ENCODE assay signal across 9 cellular contexts in genomic region chr1:153697873-153698647, GRCh38. TPM values are rescaled to one million over a fixed set of nuclear protein-coding genes. Genes with fewer than 3 reads are reported as not detected.
DNase-seq lines count a peak whose midpoint lies in the region; ATAC-seq and TF ChIP-seq lines count a peak whose summit lies in the region.
"Had no signal": no experiment of that assay in that cellular context is flagged by ENCODE, and none has a peak within 500 bp of the region (broad histone marks: within the 10 kb centered on the region; RNA-seq: fewer than 3 reads in every experiment).

No MANE protein-coding gene starts in this region.

- H3K27me3 Mint-ChIP-seq in stimulated activated naive B cell treated with anti-CD40 and anti-IgM and Interleukin-4, amounts not matched to agents 10 μg/mL and 1 μg/mL and 100 μg/mL, for 72 hours = peaks cover 0 to 7% of the 10 kb centered on the region in 2 donors
- no peaks in the 10 kb centered on the region for H3K27me3 Mint-ChIP-seq in activated CD4-positive, alpha-beta memory T cell treated with anti-CD3 and anti-CD28 coated beads for 36 hours

- intact Hi-C loops in dorsolateral prefrontal cortex (cut with DNase I) (no loop called here), right lobe of liver (cut with DNase I) (no loop called here), prostate gland (cut with DNase I) (no loop called here)
- intact Hi-C loops in activated CD4-positive, alpha-beta memory T cell treated with anti-CD3 and anti-CD28 coated beads for 36 hours (cut with micrococcal nuclease) = no loop called here

- DNase-seq in dorsolateral prefrontal cortex (no peak), right lobe of liver (peak in 2 of 3 donors; percentile 44 to 53), prostate gland (ENCODE audit: low spot score) (no peak), D341Med (ENCODE audit: low spot score) (no peak)
- DNase-seq in stimulated activated naive B cell treated with anti-CD40 and anti-IgM and Interleukin-4, amounts not matched to agents 10 μg/mL and 1 μg/mL and 100 μg/mL, for 72 hours = no peak
- no peak for DNase-seq in activated CD4-positive, alpha-beta memory T cell treated with anti-CD3 and anti-CD28 coated beads for 36 hours

- H3K9ac ChIP-seq in HUES6 (ENCODE audit: low read length) = peak overlapping the region; percentile 68

- H3K4me3 ChIP-seq in HUES6 (ENCODE audit: low read depth, low read length) = peak overlapping the region; percentile 39
- H3K4me3 ChIP-seq in dorsolateral prefrontal cortex = peak overlapping the region in 24 of 59 donors; percentile 1 to 50 (median 28)
- H3K4me3 ChIP-seq in right lobe of liver = no peak overlapping the region
- no peak overlapping the region for H3K4me3 ChIP-seq in prostate gland

- no peak for TF ChIP-seq POLR2A in right lobe of liver (IDR thresholded peaks at IDR 0.05)
- TF ChIP-seq POLR2A in prostate gland (IDR thresholded peaks at IDR 0.05) = no peak

- WGBS in right lobe of liver (ENCODE audit: insufficient coverage, low coverage, low lambda C conversion rate, missing lambda C conversion rate) = 44% methylated on average over 21 of the region's 26 CpGs
- 39% methylated on average over 25 of the region's 26 CpGs for WGBS in prostate gland

- no peaks in the 10 kb centered on the region for H3K9me3 Mint-ChIP-seq in stimulated activated naive B cell treated with anti-CD40 and anti-IgM and Interleukin-4, amounts not matched to agents 10 μg/mL and 1 μg/mL and 100 μg/mL, for 72 hours
- H3K9me3 Mint-ChIP-seq in activated CD4-positive, alpha-beta memory T cell treated with anti-CD3 and anti-CD28 coated beads for 36 hours = no peaks in the 10 kb centered on the region

- ATAC-seq in right lobe of liver (peak; percentile 73 to 78 (median 76)), GM21360 (IDR thresholded peaks at IDR 0.05; ENCODE audit: unreplicated experiment) (no peak)
- ATAC-seq in stimulated activated naive B cell treated with anti-CD40 and anti-IgM and Interleukin-4, amounts not matched to agents 10 μg/mL and 1 μg/mL and 100 μg/mL, for 72 hours (replicated peaks) = peak; percentile 77 to 83

- H3K9me3 ChIP-seq in HUES6 (ENCODE audit: control insufficient read depth, insufficient read depth, low read depth, low read length) = no peaks in the 10 kb centered on the region
- no peaks in the 10 kb centered on the region for H3K9me3 ChIP-seq in right lobe of liver
- H3K9me3 ChIP-seq in prostate gland = no peaks in the 10 kb centered on the region

- H3K4me3 Mint-ChIP-seq in stimulated activated naive B cell treated with anti-CD40 and anti-IgM and Interleukin-4, amounts not matched to agents 10 μg/mL and 1 μg/mL and 100 μg/mL, for 72 hours = peak overlapping the region; percentile 57 to 70
- H3K4me3 Mint-ChIP-seq in activated CD4-positive, alpha-beta memory T cell treated with anti-CD3 and anti-CD28 coated beads for 36 hours = no peak overlapping the region

- H3K36me3 ChIP-seq in HUES6 (ENCODE audit: control insufficient read depth, insufficient read depth, low read length) (no peaks in the 10 kb centered on the region), right lobe of liver (no peaks in the 10 kb centered on the region), prostate gland (no peaks in the 10 kb centered on the region)

- H3K27me3 ChIP-seq in HUES6 (ENCODE audit: control insufficient read depth, insufficient read depth, low read length) (no peaks in the 10 kb centered on the region), dorsolateral prefrontal cortex (no peaks in the 10 kb centered on the region), right lobe of liver (no peaks in the 10 kb centered on the region), prostate gland (replicated peaks; ENCODE audit: insufficient read depth) (no peaks in the 10 kb centered on the region)

- no peaks in the 10 kb centered on the region for H3K36me3 Mint-ChIP-seq in stimulated activated naive B cell treated with anti-CD40 and anti-IgM and Interleukin-4, amounts not matched to agents 10 μg/mL and 1 μg/mL and 100 μg/mL, for 72 hours
- H3K36me3 Mint-ChIP-seq in activated CD4-positive, alpha-beta memory T cell treated with anti-CD3 and anti-CD28 coated beads for 36 hours = no peaks in the 10 kb centered on the region

- POLR2A ChIA-PET in activated CD4-positive, alpha-beta memory T cell treated with anti-CD3 and anti-CD28 coated beads for 36 hours (lab: Charles Lee) = no interaction called here

- peak overlapping the region; percentile 37 for H3K27ac Mint-ChIP-seq in stimulated activated naive B cell treated with anti-CD40 and anti-IgM and Interleukin-4, amounts not matched to agents 10 μg/mL and 1 μg/mL and 100 μg/mL, for 72 hours
- no peak overlapping the region for H3K27ac Mint-ChIP-seq in activated CD4-positive, alpha-beta memory T cell treated with anti-CD3 and anti-CD28 coated beads for 36 hours

- H3K4me1 Mint-ChIP-seq in stimulated activated naive B cell treated with anti-CD40 and anti-IgM and Interleukin-4, amounts not matched to agents 10 μg/mL and 1 μg/mL and 100 μg/mL, for 72 hours = peaks cover 6 to 18% of the 10 kb centered on the region in 2 donors
- no peaks in the 10 kb centered on the region for H3K4me1 Mint-ChIP-seq in activated CD4-positive, alpha-beta memory T cell treated with anti-CD3 and anti-CD28 coated beads for 36 hours (ENCODE audit: low read depth)

- CTCF ChIA-PET in activated CD4-positive, alpha-beta memory T cell treated with anti-CD3 and anti-CD28 coated beads for 36 hours (lab: Charles Lee) = no interaction called here

- TF ChIP-seq CTCF in dorsolateral prefrontal cortex (IDR thresholded peaks at IDR 0.05 in 54 of 56, conservative IDR thresholded peaks at IDR 0.05 in 2 of 56; ENCODE audit: low read depth in 1 of 56, partially characterized antibody in 56 of 56) (no peak), right lobe of liver (IDR thresholded peaks at IDR 0.05) (no peak), prostate gland (IDR thresholded peaks at IDR 0.05) (no peak)

- H3K4me1 ChIP-seq in HUES6 (ENCODE audit: control insufficient read depth, insufficient read depth, low read length) (peaks cover 29% of the 10 kb centered on the region), right lobe of liver (no peaks in the 10 kb centered on the region), prostate gland (replicated peaks) (no peaks in the 10 kb centered on the region)

- H3K27ac ChIP-seq in HUES6 (ENCODE audit: low read depth, low read length) (peak overlapping the region; percentile 80), dorsolateral prefrontal cortex (peak overlapping the region in 52 of 59 donors; percentile 5 to 85 (median 56)), right lobe of liver (peak overlapping the region; percentile 34 to 62 (median 43)), prostate gland (no peak overlapping the region)

RNA-seq across cellular contexts. Expression of gene NPR1, which starts 19.6 kb away (rescaled TPM):
- 1 to 10 TPM in 57 of 120 experiments, under 1 TPM in 63; 0.14 to 3.2 (median 0.97) TPM for total RNA-seq in dorsolateral prefrontal cortex
- 10 to 100 TPM in 1 of 6 experiments, 1 to 10 TPM in 5; 5.0 to 14.4 (median 5.7) TPM for total RNA-seq in right lobe of liver
- total RNA-seq in activated CD4-positive, alpha-beta memory T cell treated with anti-CD3 and anti-CD28 coated beads for 36 hours = under 1 TPM; 0.05 to 0.07 TPM
- 1 to 10 TPM; 2.9 to 6.0 TPM for total RNA-seq in prostate gland
- total RNA-seq: LHCN-M2 had no signal

RNA-seq across cellular contexts. Expression of gene ILF2, which starts 27.3 kb away (rescaled TPM):
- total RNA-seq in dorsolateral prefrontal cortex = 10 to 100 TPM; 45.0 to 84.5 (median 66.7) TPM
- 10 to 100 TPM; 30.2 to 55.9 (median 38.7) TPM for total RNA-seq in right lobe of liver
- 100 to 1,000 TPM; 315 to 323 TPM for total RNA-seq in activated CD4-positive, alpha-beta memory T cell treated with anti-CD3 and anti-CD28 coated beads for 36 hours
- 100 to 1,000 TPM; 116 to 122 TPM for total RNA-seq in prostate gland

RNA-seq across cellular contexts. Expression of gene INTS3, which starts 29.8 kb away (rescaled TPM):
- total RNA-seq in dorsolateral prefrontal cortex (100 to 1,000 TPM in 2 of 120 experiments, 10 to 100 TPM in 118; 56.8 to 103 (median 74.9) TPM), right lobe of liver (10 to 100 TPM; 16.5 to 29.1 (median 22.6) TPM), prostate gland (10 to 100 TPM; 26.1 to 70.0 TPM)
- total RNA-seq in activated CD4-positive, alpha-beta memory T cell treated with anti-CD3 and anti-CD28 coated beads for 36 hours = 10 to 100 TPM; 45.5 to 47.7 TPM

RNA-seq across cellular contexts. Expression of gene SNAPIN, which starts 39.6 kb away (rescaled TPM):
- total RNA-seq in dorsolateral prefrontal cortex = 10 to 100 TPM; 29.9 to 50.4 (median 39.0) TPM
- total RNA-seq in right lobe of liver = 10 to 100 TPM; 14.6 to 33.2 (median 18.0) TPM
- total RNA-seq in activated CD4-positive, alpha-beta memory T cell treated with anti-CD3 and anti-CD28 coated beads for 36 hours = 10 to 100 TPM; 31.3 to 32.1 TPM
- total RNA-seq in prostate gland = 10 to 100 TPM; 64.9 to 73.0 TPM

Comparison
In these comparisons a context has a peak if more than half of its experiments do, and no peak if none do; other contexts are left out.
1. H3K27ac ChIP-seq: peak in HUES6 (single experiment), dorsolateral prefrontal cortex (52 of 59) and right lobe of liver (3 of 3); none in prostate gland (0 of 2).
2. DNase-seq: peak in right lobe of liver (2 of 3); none in dorsolateral prefrontal cortex (0 of 10), stimulated activated naive B cell treated with anti-CD40 and anti-IgM and Interleukin-4, amounts not matched to agents 10 μg/mL and 1 μg/mL and 100 μg/mL, for 72 hours (single experiment), activated CD4-positive, alpha-beta memory T cell treated with anti-CD3 and anti-CD28 coated beads for 36 hours (single experiment), prostate gland (single experiment) and D341Med (single experiment).